In genomic region chr18:73666772-73667171, GRCh38 we compare ENCODE assay signal across 1 cellular context.
TF ChIP-seq lines count a peak whose summit lies in the region.

No MANE protein-coding gene starts in this region.

TF ChIP-seq in HEK293, 187 proteins besides CTCF, POLR2A, EP300 and RAD21 (continued from another document and continues in another):
- TF ChIP-seq ZBTB11 (tag by site-specific recombination; conservative IDR thresholded peaks at IDR 0.05; ENCODE audit: low read depth) (peak; percentile 68), KLF16 (tag by site-specific recombination; IDR thresholded peaks at IDR 0.05) (no peak), ZNF843 (tag by site-specific recombination; IDR thresholded peaks at IDR 0.05) (no peak), ZNF449 (tag by site-specific recombination; IDR thresholded peaks at IDR 0.05) (no peak), SETDB1 (IDR thresholded peaks at IDR 0.05; ENCODE audit: insufficient read length, low read length) (no peak), ZBTB17 (tag by site-specific recombination; IDR thresholded peaks at IDR 0.05) (no peak), IKZF3 (tag by site-specific recombination; IDR thresholded peaks at IDR 0.05) (no peak), ZNF324 (tag by site-specific recombination; IDR thresholded peaks at IDR 0.05) (no peak), ZFP69B (tag by site-specific recombination; IDR thresholded peaks at IDR 0.05) (no peak), ZNF654 (tag by site-specific recombination; IDR thresholded peaks at IDR 0.05; ENCODE audit: low read depth) (0 out of 2 replicates have a peak, but pooled peaks have one; percentile 10), ZNF350 (tag by site-specific recombination; IDR thresholded peaks at IDR 0.05) (no peak), ZNF707 (tag by site-specific recombination; IDR thresholded peaks at IDR 0.05) (no peak), ZNF10 (tag by site-specific recombination; IDR thresholded peaks at IDR 0.05) (no peak), ZNF623 (tag by site-specific recombination; IDR thresholded peaks at IDR 0.05) (peak; percentile 41), ZNF146 (tag by site-specific recombination; IDR thresholded peaks at IDR 0.05) (no peak), ZNF530 (tag by site-specific recombination; IDR thresholded peaks at IDR 0.05; ENCODE audit: low read depth) (no peak), TSHZ1 (tag by site-specific recombination; IDR thresholded peaks at IDR 0.05; ENCODE audit: borderline replicate concordance) (no peak), TCF7L2 (IDR thresholded peaks at IDR 0.05; ENCODE audit: borderline replicate concordance, low read depth, low read length) (no peak), ZNF701 (tag by site-specific recombination; IDR thresholded peaks at IDR 0.05) (no peak), SP3 (tag by site-specific recombination; IDR thresholded peaks at IDR 0.05) (no peak), ZFP41 (tag by site-specific recombination; IDR thresholded peaks at IDR 0.05; ENCODE audit: borderline replicate concordance) (no peak), ZNF423 (tag by site-specific recombination; IDR thresholded peaks at IDR 0.05) (no peak), ZXDB (tag by site-specific recombination; IDR thresholded peaks at IDR 0.05) (peak; percentile 52; the same call in 1 of the 2 replicates), SCRT1 (tag by site-specific recombination; IDR thresholded peaks at IDR 0.05; ENCODE audit: borderline replicate concordance) (no peak), ZNF169 (tag by site-specific recombination; IDR thresholded peaks at IDR 0.05) (no peak), ZNF555 (tag by site-specific recombination; conservative IDR thresholded peaks at IDR 0.05) (peak; percentile 65), ZNF248 (tag by site-specific recombination; IDR thresholded peaks at IDR 0.05) (no peak), ZSCAN16 (tag by site-specific recombination; IDR thresholded peaks at IDR 0.05) (no peak), ZSCAN5A (tag by site-specific recombination; IDR thresholded peaks at IDR 0.05) (no peak), ATF2 (tag by site-specific recombination; IDR thresholded peaks at IDR 0.05; ENCODE audit: low read depth) (no peak), ZNF223 (tag by site-specific recombination; IDR thresholded peaks at IDR 0.05) (no peak), ZNF112 (tag by site-specific recombination; IDR thresholded peaks at IDR 0.05) (no peak), BCL11B (tag by site-specific recombination; IDR thresholded peaks at IDR 0.05; ENCODE audit: low read depth) (no peak), ZNF645 (tag by site-specific recombination; IDR thresholded peaks at IDR 0.05) (no peak), ZNF600 (tag by site-specific recombination; IDR thresholded peaks at IDR 0.05) (no peak)
- TF ChIP-seq, protein P1, sequence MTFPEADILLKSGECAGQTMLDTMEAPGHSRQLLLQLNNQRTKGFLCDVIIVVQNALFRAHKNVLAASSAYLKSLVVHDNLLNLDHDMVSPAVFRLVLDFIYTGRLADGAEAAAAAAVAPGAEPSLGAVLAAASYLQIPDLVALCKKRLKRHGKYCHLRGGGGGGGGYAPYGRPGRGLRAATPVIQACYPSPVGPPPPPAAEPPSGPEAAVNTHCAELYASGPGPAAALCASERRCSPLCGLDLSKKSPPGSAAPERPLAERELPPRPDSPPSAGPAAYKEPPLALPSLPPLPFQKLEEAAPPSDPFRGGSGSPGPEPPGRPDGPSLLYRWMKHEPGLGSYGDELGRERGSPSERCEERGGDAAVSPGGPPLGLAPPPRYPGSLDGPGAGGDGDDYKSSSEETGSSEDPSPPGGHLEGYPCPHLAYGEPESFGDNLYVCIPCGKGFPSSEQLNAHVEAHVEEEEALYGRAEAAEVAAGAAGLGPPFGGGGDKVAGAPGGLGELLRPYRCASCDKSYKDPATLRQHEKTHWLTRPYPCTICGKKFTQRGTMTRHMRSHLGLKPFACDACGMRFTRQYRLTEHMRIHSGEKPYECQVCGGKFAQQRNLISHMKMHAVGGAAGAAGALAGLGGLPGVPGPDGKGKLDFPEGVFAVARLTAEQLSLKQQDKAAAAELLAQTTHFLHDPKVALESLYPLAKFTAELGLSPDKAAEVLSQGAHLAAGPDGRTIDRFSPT (tag by site-specific recombination; IDR thresholded peaks at IDR 0.05) = no peak
- TF ChIP-seq, protein P2, sequence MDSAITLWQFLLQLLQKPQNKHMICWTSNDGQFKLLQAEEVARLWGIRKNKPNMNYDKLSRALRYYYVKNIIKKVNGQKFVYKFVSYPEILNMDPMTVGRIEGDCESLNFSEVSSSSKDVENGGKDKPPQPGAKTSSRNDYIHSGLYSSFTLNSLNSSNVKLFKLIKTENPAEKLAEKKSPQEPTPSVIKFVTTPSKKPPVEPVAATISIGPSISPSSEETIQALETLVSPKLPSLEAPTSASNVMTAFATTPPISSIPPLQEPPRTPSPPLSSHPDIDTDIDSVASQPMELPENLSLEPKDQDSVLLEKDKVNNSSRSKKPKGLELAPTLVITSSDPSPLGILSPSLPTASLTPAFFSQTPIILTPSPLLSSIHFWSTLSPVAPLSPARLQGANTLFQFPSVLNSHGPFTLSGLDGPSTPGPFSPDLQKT (IDR thresholded peaks at IDR 0.05; ENCODE audit: borderline replicate concordance, low read depth, low read length) = no peak
- TF ChIP-seq, protein P3, sequence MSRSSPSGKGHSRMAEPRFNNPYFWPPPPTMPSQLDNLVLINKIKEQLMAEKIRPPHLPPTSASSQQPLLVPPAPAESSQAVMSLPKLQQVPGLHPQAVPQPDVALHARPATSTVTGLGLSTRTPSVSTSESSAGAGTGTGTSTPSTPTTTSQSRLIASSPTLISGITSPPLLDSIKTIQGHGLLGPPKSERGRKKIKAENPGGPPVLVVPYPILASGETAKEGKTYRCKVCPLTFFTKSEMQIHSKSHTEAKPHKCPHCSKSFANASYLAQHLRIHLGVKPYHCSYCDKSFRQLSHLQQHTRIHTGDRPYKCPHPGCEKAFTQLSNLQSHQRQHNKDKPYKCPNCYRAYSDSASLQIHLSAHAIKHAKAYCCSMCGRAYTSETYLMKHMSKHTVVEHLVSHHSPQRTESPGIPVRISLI (tag by site-specific recombination; IDR thresholded peaks at IDR 0.05) = no peak
- TF ChIP-seq, protein P4, sequence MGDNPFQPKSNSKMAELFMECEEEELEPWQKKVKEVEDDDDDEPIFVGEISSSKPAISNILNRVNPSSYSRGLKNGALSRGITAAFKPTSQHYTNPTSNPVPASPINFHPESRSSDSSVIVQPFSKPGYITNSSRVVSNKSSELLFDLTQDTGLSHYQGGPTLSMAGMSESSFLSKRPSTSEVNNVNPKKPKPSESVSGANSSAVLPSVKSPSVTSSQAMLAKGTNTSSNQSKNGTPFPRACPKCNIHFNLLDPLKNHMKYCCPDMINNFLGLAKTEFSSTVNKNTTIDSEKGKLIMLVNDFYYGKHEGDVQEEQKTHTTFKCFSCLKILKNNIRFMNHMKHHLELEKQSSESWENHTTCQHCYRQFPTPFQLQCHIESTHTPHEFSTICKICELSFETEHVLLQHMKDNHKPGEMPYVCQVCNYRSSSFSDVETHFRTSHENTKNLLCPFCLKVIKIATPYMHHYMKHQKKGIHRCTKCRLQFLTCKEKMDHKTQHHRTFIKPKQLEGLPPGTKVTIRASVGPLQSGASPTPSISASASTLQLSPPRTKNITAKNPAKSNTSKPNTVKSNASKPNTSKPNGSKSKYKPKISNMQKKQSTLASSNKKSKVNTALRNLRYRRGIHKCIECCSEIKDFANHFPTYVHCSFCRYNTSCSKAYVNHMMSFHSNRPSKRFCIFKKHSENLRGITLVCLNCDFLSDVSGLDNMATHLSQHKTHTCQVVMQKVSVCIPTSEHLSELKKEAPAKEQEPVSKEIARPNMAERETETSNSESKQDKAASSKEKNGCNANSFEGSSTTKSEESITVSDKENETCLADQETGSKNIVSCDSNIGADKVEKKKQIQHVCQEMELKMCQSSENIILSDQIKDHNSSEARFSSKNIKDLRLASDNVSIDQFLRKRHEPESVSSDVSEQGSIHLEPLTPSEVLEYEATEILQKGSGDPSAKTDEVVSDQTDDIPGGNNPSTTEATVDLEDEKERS (tag by site-specific recombination; IDR thresholded peaks at IDR 0.05) = no peak
